In the genomic region with DNA sequence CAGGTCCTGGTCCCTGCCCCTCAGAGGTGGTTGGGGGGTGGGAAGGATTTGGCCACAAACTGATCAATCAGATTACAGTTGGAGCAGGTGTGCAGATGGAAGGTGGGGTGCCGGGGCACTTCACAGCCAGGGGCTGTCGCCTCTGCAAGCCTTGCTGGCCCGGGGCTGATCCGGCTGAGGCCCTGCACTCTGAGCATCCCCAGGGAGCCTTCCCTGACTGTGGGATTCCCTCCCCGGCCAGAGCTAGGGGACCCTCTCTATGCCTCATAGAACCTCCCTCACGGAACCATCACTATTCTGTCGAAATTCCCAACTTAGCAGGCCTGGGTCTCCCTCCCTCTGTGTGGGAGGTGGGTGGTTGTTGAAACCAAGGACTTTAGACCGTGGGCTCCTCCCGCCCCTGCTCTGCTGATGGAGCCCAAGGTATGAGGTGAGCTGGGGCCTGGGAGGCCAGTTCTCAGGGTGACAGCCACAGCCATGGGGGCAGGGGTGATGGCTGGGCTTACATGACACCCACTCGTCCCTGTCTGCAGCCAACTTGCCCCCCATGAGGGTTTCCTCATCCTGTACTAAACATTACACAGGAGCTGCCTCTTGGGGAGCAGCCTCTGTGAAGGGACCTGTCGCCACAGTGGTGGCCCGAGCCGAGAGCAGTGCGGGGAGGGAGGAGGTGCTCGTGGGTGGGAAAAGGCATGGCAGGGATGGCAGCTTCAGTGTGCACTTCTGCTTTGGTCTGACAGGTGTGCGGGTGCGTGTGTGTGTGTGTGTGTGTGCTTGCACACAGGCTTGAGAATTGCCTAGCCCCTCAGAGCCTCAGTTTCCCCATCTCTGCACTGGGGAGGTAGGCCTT, we compare ENCODE assay signal across 1 cellular context.
TF ChIP-seq lines count a peak whose summit lies in the region.

No MANE protein-coding gene starts in this region.

TF ChIP-seq in HepG2, 621 proteins besides CTCF, POLR2A, EP300 and RAD21 (continued from another document and continues in another):
- TF ChIP-seq ZHX2 (IDR thresholded peaks at IDR 0.05; ENCODE audit: low read depth) (no peak), ZHX2 (CRISPR knock-in tag; IDR thresholded peaks at IDR 0.05; ENCODE audit: borderline replicate concordance) (no peak), MEIS1 (CRISPR knock-in tag; IDR thresholded peaks at IDR 0.05; ENCODE audit: borderline replicate concordance) (no peak), ZBTB14 (CRISPR knock-in tag; IDR thresholded peaks at IDR 0.05) (no peak), RFX1 (IDR thresholded peaks at IDR 0.05) (no peak), ZNF180 (CRISPR knock-in tag; IDR thresholded peaks at IDR 0.05; ENCODE audit: borderline replicate concordance, low read depth) (no peak), ZBTB20 (CRISPR knock-in tag; IDR thresholded peaks at IDR 0.05; ENCODE audit: borderline replicate concordance, low read depth) (no peak), NR2F2 (IDR thresholded peaks at IDR 0.05; ENCODE audit: borderline replicate concordance, low read depth) (no peak; the same call in 1 of the 2 replicates), NONO (IDR thresholded peaks at IDR 0.05) (no peak), NONO (CRISPR knock-in tag; conservative IDR thresholded peaks at IDR 0.05) (peak; percentile 78; the same call in 1 of the 2 replicates), ZNF451 (CRISPR knock-in tag; IDR thresholded peaks at IDR 0.05) (no peak), IKZF5 (CRISPR knock-in tag; IDR thresholded peaks at IDR 0.05) (peak; percentile 56; the same call in 1 of the 2 replicates), U2AF1 (optimal IDR thresholded peaks at IDR 0.05; ENCODE audit: low read depth, low read length) (no peak), ZNF790 (CRISPR knock-in tag; IDR thresholded peaks at IDR 0.05; ENCODE audit: borderline replicate concordance) (no peak), GZF1 (CRISPR knock-in tag; IDR thresholded peaks at IDR 0.05) (no peak), MATR3 (CRISPR knock-in tag; IDR thresholded peaks at IDR 0.05) (no peak), PPARG (CRISPR knock-in tag; conservative IDR thresholded peaks at IDR 0.05) (no peak), ZNF567 (CRISPR knock-in tag; IDR thresholded peaks at IDR 0.05; ENCODE audit: borderline replicate concordance) (no peak), THAP9 (CRISPR knock-in tag; IDR thresholded peaks at IDR 0.05; ENCODE audit: borderline replicate concordance) (no peak), CREB1 (IDR thresholded peaks at IDR 0.05) (no peak), CREB1 (CRISPR knock-in tag; IDR thresholded peaks at IDR 0.05) (no peak), ZNF678 (CRISPR knock-in tag; IDR thresholded peaks at IDR 0.05) (no peak), ZEB1 (IDR thresholded peaks at IDR 0.05; ENCODE audit: insufficient replicate concordance, low read depth) (peak; percentile 48), ZNF431 (CRISPR knock-in tag; IDR thresholded peaks at IDR 0.05; ENCODE audit: borderline replicate concordance, low read depth) (no peak), THAP8 (CRISPR knock-in tag; IDR thresholded peaks at IDR 0.05; ENCODE audit: borderline replicate concordance) (no peak), ZNF75D (CRISPR knock-in tag; IDR thresholded peaks at IDR 0.05; ENCODE audit: borderline replicate concordance) (no peak), ZNF329 (CRISPR knock-in tag; IDR thresholded peaks at IDR 0.05; ENCODE audit: low read depth) (no peak), PRMT3 (CRISPR knock-in tag; IDR thresholded peaks at IDR 0.05; ENCODE audit: borderline replicate concordance, low read depth) (no peak), ZNF761 (CRISPR knock-in tag; conservative IDR thresholded peaks at IDR 0.05) (no peak), CBX5 (CRISPR knock-in tag; IDR thresholded peaks at IDR 0.05; ENCODE audit: borderline replicate concordance) (no peak; the same call in 1 of the 2 replicates), SMAD3 (CRISPR knock-in tag; IDR thresholded peaks at IDR 0.05) (no peak), TFDP2 (CRISPR knock-in tag; IDR thresholded peaks at IDR 0.05) (peak; percentile 47; the same call in 1 of the 2 replicates), ESRRA (CRISPR knock-in tag; IDR thresholded peaks at IDR 0.05; ENCODE audit: low read depth) (no peak), ZNF20 (CRISPR knock-in tag; IDR thresholded peaks at IDR 0.05) (no peak), PRPF4 (IDR thresholded peaks at IDR 0.05; ENCODE audit: low read depth, low read length, poor library complexity, severe bottlenecking) (no peak), RCOR2 (CRISPR knock-in tag; IDR thresholded peaks at IDR 0.05) (peak; percentile 52; the same call in 1 of the 2 replicates), ZNF550 (CRISPR knock-in tag; IDR thresholded peaks at IDR 0.05; ENCODE audit: borderline replicate concordance) (no peak)
- TF ChIP-seq, protein P1, sequence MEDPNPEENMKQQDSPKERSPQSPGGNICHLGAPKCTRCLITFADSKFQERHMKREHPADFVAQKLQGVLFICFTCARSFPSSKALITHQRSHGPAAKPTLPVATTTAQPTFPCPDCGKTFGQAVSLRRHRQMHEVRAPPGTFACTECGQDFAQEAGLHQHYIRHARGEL (CRISPR knock-in tag; IDR thresholded peaks at IDR 0.05) = no peak
- TF ChIP-seq, protein P2, sequence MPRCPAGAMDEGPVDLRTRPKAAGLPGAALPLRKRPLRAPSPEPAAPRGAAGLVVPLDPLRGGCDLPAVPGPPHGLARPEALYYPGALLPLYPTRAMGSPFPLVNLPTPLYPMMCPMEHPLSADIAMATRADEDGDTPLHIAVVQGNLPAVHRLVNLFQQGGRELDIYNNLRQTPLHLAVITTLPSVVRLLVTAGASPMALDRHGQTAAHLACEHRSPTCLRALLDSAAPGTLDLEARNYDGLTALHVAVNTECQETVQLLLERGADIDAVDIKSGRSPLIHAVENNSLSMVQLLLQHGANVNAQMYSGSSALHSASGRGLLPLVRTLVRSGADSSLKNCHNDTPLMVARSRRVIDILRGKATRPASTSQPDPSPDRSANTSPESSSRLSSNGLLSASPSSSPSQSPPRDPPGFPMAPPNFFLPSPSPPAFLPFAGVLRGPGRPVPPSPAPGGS (CRISPR knock-in tag; IDR thresholded peaks at IDR 0.05) = no peak
- TF ChIP-seq, protein P3, sequence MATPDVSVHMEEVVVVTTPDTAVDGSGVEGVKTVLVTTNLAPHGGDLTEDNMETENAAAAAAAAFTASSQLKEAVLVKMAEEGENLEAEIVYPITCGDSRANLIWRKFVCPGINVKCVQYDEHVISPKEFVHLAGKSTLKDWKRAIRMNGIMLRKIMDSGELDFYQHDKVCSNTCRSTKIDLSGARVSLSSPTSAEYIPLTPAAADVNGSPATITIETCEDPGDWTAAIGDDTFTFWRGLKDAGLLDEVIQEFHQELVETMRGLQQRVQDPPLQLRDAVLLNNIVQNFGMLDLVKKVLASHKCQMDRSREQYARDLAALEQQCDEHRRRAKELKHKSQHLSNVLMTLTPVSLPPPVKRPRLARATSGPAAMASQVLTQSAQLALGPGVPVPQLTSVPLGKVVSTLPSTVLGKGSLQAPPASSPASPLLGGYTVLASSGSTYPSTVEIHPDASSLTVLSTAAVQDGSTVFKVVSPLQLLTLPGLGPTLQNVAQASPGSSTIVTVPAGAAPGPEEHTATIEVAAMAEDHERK (CRISPR knock-in tag; IDR thresholded peaks at IDR 0.05; ENCODE audit: low read depth) = no peak
- TF ChIP-seq, protein P4, sequence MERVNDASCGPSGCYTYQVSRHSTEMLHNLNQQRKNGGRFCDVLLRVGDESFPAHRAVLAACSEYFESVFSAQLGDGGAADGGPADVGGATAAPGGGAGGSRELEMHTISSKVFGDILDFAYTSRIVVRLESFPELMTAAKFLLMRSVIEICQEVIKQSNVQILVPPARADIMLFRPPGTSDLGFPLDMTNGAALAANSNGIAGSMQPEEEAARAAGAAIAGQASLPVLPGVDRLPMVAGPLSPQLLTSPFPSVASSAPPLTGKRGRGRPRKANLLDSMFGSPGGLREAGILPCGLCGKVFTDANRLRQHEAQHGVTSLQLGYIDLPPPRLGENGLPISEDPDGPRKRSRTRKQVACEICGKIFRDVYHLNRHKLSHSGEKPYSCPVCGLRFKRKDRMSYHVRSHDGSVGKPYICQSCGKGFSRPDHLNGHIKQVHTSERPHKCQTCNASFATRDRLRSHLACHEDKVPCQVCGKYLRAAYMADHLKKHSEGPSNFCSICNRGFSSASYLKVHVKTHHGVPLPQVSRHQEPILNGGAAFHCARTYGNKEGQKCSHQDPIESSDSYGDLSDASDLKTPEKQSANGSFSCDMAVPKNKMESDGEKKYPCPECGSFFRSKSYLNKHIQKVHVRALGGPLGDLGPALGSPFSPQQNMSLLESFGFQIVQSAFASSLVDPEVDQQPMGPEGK (CRISPR knock-in tag; IDR thresholded peaks at IDR 0.05) = peak; percentile 93
